11 cellular contexts compared by ENCODE assay signal in genomic region chr16:4391635-4392381, GRCh38. TPM values are rescaled to one million over a fixed set of nuclear protein-coding genes. Genes with fewer than 3 reads are reported as not detected.
A peak's percentile ranks its signal among the peaks of the same experiment; 100 is the strongest.
DNase-seq lines count a peak whose midpoint lies in the region; ATAC-seq and TF ChIP-seq lines count a peak whose summit lies in the region.
"Had no signal": no experiment of that assay in that cellular context is flagged by ENCODE, and none has a peak within 500 bp of the region (broad histone marks: within the 10 kb centered on the region; RNA-seq: fewer than 3 reads in every experiment).

No MANE protein-coding gene starts in this region.

- peaks cover 41 to 50% of the 10 kb centered on the region in 2 experiments for H3K4me1 Mint-ChIP-seq in H9
- H3K4me1 Mint-ChIP-seq in nephron progenitor cell: peaks cover 72% of the 10 kb centered on the region
- H3K4me1 Mint-ChIP-seq: stimulated activated naive B cell treated with anti-CD40 and anti-IgM and Interleukin-4, amounts not matched to agents 10 μg/mL and 1 μg/mL and 100 μg/mL, for 72 hours had no signal

- H3K4me1 ChIP-seq in H9 (ENCODE audit: insufficient read depth, low read length): peaks cover 5% of the 10 kb centered on the region; the same call in 1 of the 2 replicates

- ATAC-seq in HG02798 (IDR thresholded peaks at IDR 0.05; ENCODE audit: poor library complexity, unreplicated experiment): no peak
- ATAC-seq in GM21529 (IDR thresholded peaks at IDR 0.05; ENCODE audit: unreplicated experiment): no peak
- ATAC-seq in GM18907 (IDR thresholded peaks at IDR 0.05; ENCODE audit: unreplicated experiment): no peak
- ATAC-seq: stimulated activated naive B cell treated with anti-CD40 and anti-IgM and Interleukin-4, amounts not matched to agents 10 μg/mL and 1 μg/mL and 100 μg/mL, for 72 hours had no signal

- no peak overlapping the region for H3T11ph ChIP-seq in H9 (ENCODE audit: low read length)

- no peak overlapping the region for H2BK120ac ChIP-seq in H9 (ENCODE audit: low read depth, low read length, poor library complexity, severe bottlenecking)

- H3K18ac ChIP-seq in H9 (ENCODE audit: insufficient read length, low read depth, low read length): peak overlapping the region; percentile 89

- H3K79me1 ChIP-seq in H9 (ENCODE audit: insufficient read depth, low read depth, low read length, poor library complexity, severe bottlenecking): no peaks in the 10 kb centered on the region

- no peak overlapping the region for H2AK5ac ChIP-seq in H9 (ENCODE audit: insufficient read length, low read length)

- H3K23ac ChIP-seq in H9 (ENCODE audit: insufficient read length, low read depth, low read length): no peak overlapping the region

- H3K27me3 Mint-ChIP-seq in H9 (ENCODE audit: low read depth): no peaks in the 10 kb centered on the region
- H3K27me3 Mint-ChIP-seq in nephron progenitor cell (ENCODE audit: low read depth, poor library complexity): peaks cover 4% of the 10 kb centered on the region
- H3K27me3 Mint-ChIP-seq: stimulated activated naive B cell treated with anti-CD40 and anti-IgM and Interleukin-4, amounts not matched to agents 10 μg/mL and 1 μg/mL and 100 μg/mL, for 72 hours had no signal

- no peak overlapping the region for H3K4me2 ChIP-seq in H9 (ENCODE audit: insufficient read depth, insufficient read length, low read length)

- no peaks in the 10 kb centered on the region for H3K23me2 ChIP-seq in H9 (ENCODE audit: insufficient read length, low read depth, low read length, poor library complexity, severe bottlenecking)

- H2BK12ac ChIP-seq in H9 (ENCODE audit: insufficient read length, low read depth, low read length): peak overlapping the region; percentile 69

- H2BK5ac ChIP-seq in H9 (ENCODE audit: insufficient read length, low read length): no peak overlapping the region

- no peaks in the 10 kb centered on the region for H3K27me3 ChIP-seq in H9 (ENCODE audit: insufficient read depth, low read length)

- peak overlapping the region; percentile 78; the same call in 1 of the 2 replicates for H3K14ac ChIP-seq in H9 (ENCODE audit: insufficient read depth, low read length)

- H3K27ac ChIP-seq in H9 (ENCODE audit: insufficient read length, low read depth, low read length) (peak overlapping the region; percentile 83), caudate nucleus (ENCODE audit: low read depth, low read length) (peak overlapping the region; percentile 62)

- no peaks in the 10 kb centered on the region for H3K79me2 ChIP-seq in H9 (ENCODE audit: insufficient read depth, low read length)

- H3K4ac ChIP-seq in H9 (ENCODE audit: low read depth, low read length): peak overlapping the region; percentile 9; the same call in 1 of the 2 replicates

- H3K9me3 ChIP-seq in H9 (ENCODE audit: control insufficient read depth, low read depth, low read length): no peaks in the 10 kb centered on the region
- H3K9me3 ChIP-seq: mucosa of descending colon had no signal

- H3K9me3 Mint-ChIP-seq in H9: no peaks in the 10 kb centered on the region
- no peaks in the 10 kb centered on the region for H3K9me3 Mint-ChIP-seq in nephron progenitor cell
- H3K9me3 Mint-ChIP-seq: stimulated activated naive B cell treated with anti-CD40 and anti-IgM and Interleukin-4, amounts not matched to agents 10 μg/mL and 1 μg/mL and 100 μg/mL, for 72 hours had no signal

- no peak overlapping the region for H2AFZ ChIP-seq in H9 (ENCODE audit: low read length)

- TF ChIP-seq CTCF in H9 (conservative IDR thresholded peaks at IDR 0.05) (no peak), nephron progenitor cell (IDR thresholded peaks at IDR 0.05) (no peak)

- DNase-seq in AG08396 (ENCODE audit: low spot score): peak; percentile 23
- DNase-seq in H9: peak; percentile 82
- DNase-seq in caudate nucleus (lab: John Stamatoyannopoulos, UW): peak in 2 of 61 donors; percentile 2 to 21
- peak; percentile 39 for DNase-seq in nephron progenitor cell
- no peak for DNase-seq in NCI-H2171 (lab: John Stamatoyannopoulos, UW)
- DNase-seq: NK-92 treated with Interleukin-12 subunit alpha and Interleukin-12 subunit beta, amount 100 ng/mL, for 24 hours; stimulated activated naive B cell treated with anti-CD40 and anti-IgM and Interleukin-4, amounts not matched to agents 10 μg/mL and 1 μg/mL and 100 μg/mL, for 72 hours had no signal

- H3K56ac ChIP-seq in H9 (ENCODE audit: insufficient read length, low read depth, low read length): no peak overlapping the region

- H4K5ac ChIP-seq in H9 (ENCODE audit: insufficient read length, low read depth, low read length): no peak overlapping the region

- peak overlapping the region; percentile 88 for H4K91ac ChIP-seq in H9 (ENCODE audit: insufficient read length, low read depth, low read length)

- H3K36me3 Mint-ChIP-seq in H9 (ENCODE audit: insufficient read depth in 1 of 3, low read depth in 3 of 3) (peaks cover 4 to 6% (median 5%) of the 10 kb centered on the region in 3 experiments; a peak in 3 of 7 replicates), nephron progenitor cell (ENCODE audit: low read depth) (no peaks in the 10 kb centered on the region)

- H3K4me3 Mint-ChIP-seq in H9 (peak overlapping the region in 1 of 2 experiments; percentile 56; a peak in 2 of 5 replicates), nephron progenitor cell (no peak overlapping the region)
- H3K4me3 Mint-ChIP-seq: stimulated activated naive B cell treated with anti-CD40 and anti-IgM and Interleukin-4, amounts not matched to agents 10 μg/mL and 1 μg/mL and 100 μg/mL, for 72 hours had no signal

- no CpG with 5 or more reads among the region's 21 CpGs for WGBS in H9 (ENCODE audit: extremely low coverage, insufficient read length, low lambda C conversion rate)

- H3K9ac ChIP-seq in H9 (ENCODE audit: extremely low read depth, insufficient read length, low read length): no peak overlapping the region

- H4K8ac ChIP-seq in H9 (replicated peaks; ENCODE audit: insufficient read length, low read depth, low read length): no peak overlapping the region

- H3K27ac Mint-ChIP-seq in H9 (peak overlapping the region; percentile 88 to 94 (median 92); a peak in 6 of 7 replicates), nephron progenitor cell (peak overlapping the region; percentile 57)
- H3K27ac Mint-ChIP-seq: stimulated activated naive B cell treated with anti-CD40 and anti-IgM and Interleukin-4, amounts not matched to agents 10 μg/mL and 1 μg/mL and 100 μg/mL, for 72 hours had no signal

- no peak overlapping the region for H2BK15ac ChIP-seq in H9 (ENCODE audit: low read depth, low read length)

- H4K20me1 ChIP-seq in H9 (ENCODE audit: control insufficient read depth, insufficient read depth, insufficient read length): no peaks in the 10 kb centered on the region

- no peak overlapping the region for H2BK20ac ChIP-seq in H9 (ENCODE audit: low read depth, low read length, poor library complexity, severe bottlenecking)

RNA-seq across cellular contexts. Expression of gene VASN, which starts 20.2 kb away (rescaled TPM):
- 10.8 and 11.0 TPM in 2 replicates for total RNA-seq in H9 (2021)

RNA-seq across cellular contexts. Expression of gene CORO7, which starts 24.6 kb away (rescaled TPM):
- 33.8 and 38.4 TPM in 2 replicates for total RNA-seq in H9 (2021)

RNA-seq across cellular contexts. Expression of gene DNAJA3, which starts 33.9 kb away (rescaled TPM):
- total RNA-seq in H9 (2021): 56.2 and 60.5 TPM in 2 replicates

RNA-seq across cellular contexts. Expression of gene PAM16, which starts 40.7 kb away (rescaled TPM):
- 80.4 and 81.8 TPM in 2 replicates for total RNA-seq in H9 (2021)
